Comparison of ENCODE assay signal across 8 cellular contexts in genomic region chr3:43690400-43691119, GRCh38. TPM values are rescaled to one million over a fixed set of nuclear protein-coding genes. Genes with fewer than 3 reads are reported as not detected.
DNase-seq lines count a peak whose midpoint lies in the region; ATAC-seq and TF ChIP-seq lines count a peak whose summit lies in the region.

TSS of gene ABHD5 (plus strand) at chr3:43690938. CDS start at chr3:43690993, 55 bp downstream.

- H3K79me2 ChIP-seq in osteoblast (ENCODE audit: insufficient read depth, low read length): peaks cover 43% of the 10 kb centered on the region

- TF ChIP-seq CTCF in GM10248 (IDR thresholded peaks at IDR 0.05; ENCODE audit: control extremely low read depth, extremely low read depth, low read depth, missing control alignments): peak; percentile 29
- no peak for TF ChIP-seq CTCF in HFF-Myc (IDR thresholded peaks at IDR 0.05; ENCODE audit: low read depth, low read length, missing control alignments)
- peak; percentile 15 for TF ChIP-seq CTCF in osteoblast (IDR thresholded peaks at IDR 0.05; ENCODE audit: extremely low read depth, low read depth, low read length)
- TF ChIP-seq CTCF in thoracic aorta (IDR thresholded peaks at IDR 0.05): no peak

- H3K4me3 ChIP-seq in HFF-Myc (replicated peaks; ENCODE audit: low read depth, low read length) (peak within 1 kb of the TSS; percentile 62), osteoblast (ENCODE audit: insufficient read depth, low read length) (peak within 1 kb of the TSS; percentile 86), thoracic aorta (peak within 1 kb of the TSS; percentile 93)

- peaks cover 4% of the 10 kb centered on the region for H4K20me1 ChIP-seq in osteoblast (ENCODE audit: insufficient read depth, low read length)

- H3K36me3 ChIP-seq in osteoblast (ENCODE audit: insufficient read depth, low read length): no peaks in the 10 kb centered on the region
- no peaks in the 10 kb centered on the region for H3K36me3 ChIP-seq in thoracic aorta

- H3K4me2 ChIP-seq in osteoblast (ENCODE audit: insufficient read depth, low read length): peak within 1 kb of the TSS; percentile 98

- H3K4me1 ChIP-seq in osteoblast (ENCODE audit: insufficient read depth, low read length) (peaks cover 17% of the 10 kb centered on the region), thoracic aorta (ENCODE audit: control insufficient read depth in 1 of 2, low read depth in 2 of 2) (peaks cover 2 to 30% of the 10 kb centered on the region in 2 donors)

- CTCF ChIA-PET in GM10248 (lab: Yijun Ruan, JAX): interaction anchor here (0.9 to 2.0 kb wide), 2 partner anchors 10 to 16 kb away, joined by 3 to 11 read pairs; no protein-coding TSS in a partner anchor

- peak within 1 kb of the TSS; percentile 100 for H2AFZ ChIP-seq in osteoblast (ENCODE audit: low read length)

- H3K27ac Mint-ChIP-seq in activated naive CD4-positive, alpha-beta T cell treated with anti-CD3 and anti-CD28 coated beads, Interleukin-2, amount 50 U/mL, for 72 hours: peak within 1 kb of the TSS; percentile 91

- H3K27me3 ChIP-seq in osteoblast (ENCODE audit: insufficient read depth, low read length) (no peaks in the 10 kb centered on the region), thoracic aorta (replicated peaks; ENCODE audit: insufficient read depth) (no peaks in the 10 kb centered on the region)

- H3K27ac ChIP-seq in osteoblast (ENCODE audit: low read depth, low read length): peak within 1 kb of the TSS; percentile 60
- peak within 1 kb of the TSS; percentile 85 to 91 for H3K27ac ChIP-seq in thoracic aorta

- POLR2A ChIA-PET in GM10248 (lab: Yijun Ruan, JAX): interaction anchor here (0.7 kb wide), 1 partner anchor 109 kb away, joined by 3 read pairs; no protein-coding TSS in a partner anchor

- ATAC-seq in SK-N-SH treated with all-trans-retinoic acid at 6 μM for 48 hours (peak; percentile 95), thoracic aorta (ENCODE audit: insufficient number of reproducible peaks, low FRiP score, low read depth) (peak; percentile 84)
- ATAC-seq in activated naive CD4-positive, alpha-beta T cell treated with anti-CD3 and anti-CD28 coated beads, Interleukin-2, amount 50 U/mL, for 72 hours: peak; percentile 89 to 90

- H3K9me3 ChIP-seq in osteoblast (ENCODE audit: low read depth, low read length): no peaks in the 10 kb centered on the region
- H3K9me3 ChIP-seq in thoracic aorta: no peaks in the 10 kb centered on the region

- peaks cover 4 to 16% of the 10 kb centered on the region in 2 donors for H3K36me3 Mint-ChIP-seq in activated naive CD4-positive, alpha-beta T cell treated with anti-CD3 and anti-CD28 coated beads, Interleukin-2, amount 50 U/mL, for 72 hours

- DNase-seq in GM10248 (ENCODE audit: extremely low spot score) (peak; percentile 96), HFF-Myc (ENCODE audit: extremely low read depth, low read depth) (peak; percentile 72), MV-4-11 (lab: John Stamatoyannopoulos, UW) (peak; percentile 92), glomerular visceral epithelial cell (ENCODE audit: extremely low spot score) (peak; percentile 95), osteoblast (ENCODE audit: insufficient read length, low spot score, missing footprints) (peak; percentile 99), thoracic aorta (ENCODE audit: low spot score) (peak; percentile 50)
- DNase-seq in activated naive CD4-positive, alpha-beta T cell treated with anti-CD3 and anti-CD28 coated beads, Interleukin-2, amount 50 U/mL, for 72 hours (ENCODE audit: low spot score in 2 of 2): peak; percentile 91 to 94

- H3K9me3 Mint-ChIP-seq in activated naive CD4-positive, alpha-beta T cell treated with anti-CD3 and anti-CD28 coated beads, Interleukin-2, amount 50 U/mL, for 72 hours: no peaks in the 10 kb centered on the region

TF ChIP-seq in SK-N-SH treated with all-trans-retinoic acid at 6 μM for 48 hours, 23 proteins besides CTCF, POLR2A, EP300 and RAD21:
- TF ChIP-seq ZNF70 (CRISPR knock-in tag; IDR thresholded peaks at IDR 0.05) (no peak), BACH2 (CRISPR knock-in tag; IDR thresholded peaks at IDR 0.05; ENCODE audit: borderline replicate concordance) (no peak), ZNF8 (CRISPR knock-in tag; IDR thresholded peaks at IDR 0.05) (0 out of 2 replicates have a peak, but pooled peaks have one; percentile 8), ZNF565 (CRISPR knock-in tag; conservative IDR thresholded peaks at IDR 0.05; ENCODE audit: low read depth) (no peak; the same call in 1 of the 2 replicates), ESRRG (CRISPR knock-in tag; IDR thresholded peaks at IDR 0.05) (no peak), ISL1 (CRISPR knock-in tag; IDR thresholded peaks at IDR 0.05) (no peak), RARB (CRISPR knock-in tag; IDR thresholded peaks at IDR 0.05) (no peak), PATZ1 (CRISPR knock-in tag; IDR thresholded peaks at IDR 0.05; ENCODE audit: borderline replicate concordance) (no peak), GLIS3 (CRISPR knock-in tag; IDR thresholded peaks at IDR 0.05) (peak; percentile 69; the same call in 1 of the 2 replicates), ZFP30 (CRISPR knock-in tag; IDR thresholded peaks at IDR 0.05) (0 out of 2 replicates have a peak, but pooled peaks have one; percentile 13)

RNA-seq across cellular contexts. Expression of gene ABHD5, which starts in this region (rescaled TPM):
- 10 to 100 TPM; 11.3 to 13.6 TPM for total RNA-seq in activated naive CD4-positive, alpha-beta T cell treated with anti-CD3 and anti-CD28 coated beads, Interleukin-2, amount 50 U/mL, for 72 hours
- total RNA-seq in osteoblast: 37.6 and 45.1 TPM in 2 replicates
- 10 to 100 TPM; 33.3 to 37.1 TPM for total RNA-seq in thoracic aorta

Comparison
In these comparisons a context has a peak if more than half of its experiments do, and no peak if none do; other contexts are left out.
1. Peak in every context shown above with its lines: DNase-seq, ATAC-seq, H3K4me3 ChIP-seq and H3K27ac ChIP-seq.
2. CTCF ChIP-seq: peak in GM10248 (single experiment) and osteoblast (single experiment); none in HFF-Myc (single experiment) and thoracic aorta (single experiment).